22 cellular contexts compared by ENCODE assay signal in genomic region chr11:10709299-10710086, GRCh38. TPM values are rescaled to one million over a fixed set of nuclear protein-coding genes. Genes with fewer than 3 reads are reported as not detected.
"Had no signal": no experiment of that assay in that cellular context is flagged by ENCODE, and none has a peak within 500 bp of the region (broad histone marks: within the 10 kb centered on the region; RNA-seq: fewer than 3 reads in every experiment).

No MANE protein-coding gene starts in this region.

- ATAC-seq: activated T-cell treated with anti-CD3 and anti-CD28 coated beads, Interleukin-2, amount 50 U/mL, for 72 hours; left cardiac atrium; psoas muscle; stimulated activated naive CD8-positive, alpha-beta T cell treated with anti-CD3 and anti-CD28 coated beads, Interleukin-15, Interleukin-2, amounts not matched to agents 100 U/mL and 50 U/mL, for 24 hours had no signal

- DNase-seq: activated B cell treated with CpG ODN at 0.5 μM for 24 hours; activated CD4-positive, alpha-beta memory T cell treated with anti-CD3 and anti-CD28 coated beads, Interleukin-2, amount 10 ng/mL, durations not matched to agents 7 days and 5 days; activated CD4-positive, alpha-beta T cell treated with anti-CD3 and anti-CD28 coated beads for 48 hours; activated effector memory CD4-positive, alpha-beta T cell treated with Interleukin-2 at 50 U/mL for 16 hours; activated naive CD4-positive, alpha-beta T cell treated with anti-CD3 and anti-CD28 coated beads for 36 hours; activated naive CD8-positive, alpha-beta T cell treated with anti-CD3 and anti-CD28 coated beads, Interleukin-2, amount 10 ng/mL, durations not matched to agents 7 days and 5 days; activated T-cell treated with anti-CD3 and anti-CD28 coated beads, Interleukin-2, amount 50 U/mL, for 72 hours; amygdala; cerebellar nuclear complex; cortex of kidney; hypothalamus; islet precursor cell; left cardiac atrium; ovary; psoas muscle; stimulated activated CD4-positive, alpha-beta T cell treated with anti-CD3 and anti-CD28 coated beads, Interleukin-4, amount 100 ng/mL, for 4 hours; stimulated activated naive CD8-positive, alpha-beta T cell treated with anti-CD3 and anti-CD28 coated beads, Interleukin-15, Interleukin-2, amounts not matched to agents 100 U/mL and 50 U/mL, for 24 hours; substantia nigra had no signal

- H3K27me3 ChIP-seq: neutrophil, ovary, right atrium auricular region, thyroid gland had no signal

- H3K27ac ChIP-seq: epithelial cell of prostate, neutrophil, ovary, psoas muscle, right atrium auricular region, thyroid gland had no signal

- H3K4me1 ChIP-seq: psoas muscle, right atrium auricular region had no signal

- H3K4me3 ChIP-seq: ovary, psoas muscle, right atrium auricular region, thyroid gland had no signal

- H3K9me3 ChIP-seq: neutrophil, ovary, psoas muscle, right atrium auricular region, thyroid gland had no signal

- H3K36me3 ChIP-seq: neutrophil, ovary, right atrium auricular region, thyroid gland had no signal

RNA-seq across cellular contexts. Expression of gene IRAG1, which starts 15.9 kb away (rescaled TPM):
- total RNA-seq: activated B cell treated with CpG ODN at 0.5 μM for 24 hours; activated naive CD4-positive, alpha-beta T cell treated with anti-CD3 and anti-CD28 coated beads for 36 hours; activated naive CD8-positive, alpha-beta T cell treated with anti-CD3 and anti-CD28 coated beads, Interleukin-2, amount 10 ng/mL, durations not matched to agents 7 days and 5 days had no signal
